ENCODE assay signal across 1 cellular context in genomic region chr3:58691997-58692396, GRCh38.
TF ChIP-seq lines count a peak whose summit lies in the region.

No MANE protein-coding gene starts in this region.

TF ChIP-seq in SK-N-SH treated with all-trans-retinoic acid at 6 μM for 48 hours, 23 proteins besides CTCF, POLR2A, EP300 and RAD21 (continued from another document):
- TF ChIP-seq TSHZ2 (CRISPR knock-in tag; IDR thresholded peaks at IDR 0.05) (no peak), ZFP3 (CRISPR knock-in tag; IDR thresholded peaks at IDR 0.05) (no peak), CSDC2 (CRISPR knock-in tag; IDR thresholded peaks at IDR 0.05) (no peak), BACH2 (CRISPR knock-in tag; IDR thresholded peaks at IDR 0.05; ENCODE audit: borderline replicate concordance) (no peak), OSR1 (CRISPR knock-in tag; IDR thresholded peaks at IDR 0.05) (no peak), SNAI2 (CRISPR knock-in tag; IDR thresholded peaks at IDR 0.05) (no peak), ZNF565 (CRISPR knock-in tag; conservative IDR thresholded peaks at IDR 0.05; ENCODE audit: low read depth) (no peak)
